1 cellular context compared by ENCODE assay signal in genomic region chr3:108221911-108222812, GRCh38.
A peak's percentile ranks its signal among the peaks of the same experiment; 100 is the strongest.
TF ChIP-seq lines count a peak whose summit lies in the region.

TSS of gene IFT57 (minus strand) at chr3:108222424. CDS start at chr3:108222322, 102 bp downstream.

TF ChIP-seq in HepG2, 621 proteins besides CTCF, POLR2A, EP300 and RAD21 (continued from another document and continues in another):
- TF ChIP-seq, protein P1, sequence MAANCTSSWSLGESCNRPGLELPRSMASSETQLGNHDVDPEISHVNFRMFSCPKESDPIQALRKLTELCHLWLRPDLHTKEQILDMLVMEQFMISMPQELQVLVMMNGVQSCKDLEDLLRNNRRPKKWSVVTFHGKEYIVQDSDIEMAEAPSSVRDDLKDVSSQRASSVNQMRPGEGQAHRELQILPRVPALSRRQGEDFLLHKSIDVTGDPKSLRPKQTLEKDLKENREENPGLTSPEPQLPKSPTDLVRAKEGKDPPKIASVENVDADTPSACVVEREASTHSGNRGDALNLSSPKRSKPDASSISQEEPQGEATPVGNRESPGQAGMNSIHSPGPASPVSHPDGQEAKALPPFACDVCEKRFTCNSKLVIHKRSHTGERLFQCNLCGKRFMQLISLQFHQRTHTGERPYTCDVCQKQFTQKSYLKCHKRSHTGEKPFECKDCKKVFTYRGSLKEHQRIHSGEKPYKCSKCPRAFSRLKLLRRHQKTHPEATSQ (CRISPR knock-in tag; IDR thresholded peaks at IDR 0.05; ENCODE audit: borderline replicate concordance) = no peak; the same call in 1 of the 2 replicates
- TF ChIP-seq ZNF343 (CRISPR knock-in tag; IDR thresholded peaks at IDR 0.05) (0 out of 2 replicates have a peak, but pooled peaks have one; percentile 49), SNAPC2 (CRISPR knock-in tag; IDR thresholded peaks at IDR 0.05) (no peak), KLF11 (CRISPR knock-in tag; IDR thresholded peaks at IDR 0.05) (no peak), MXD4 (CRISPR knock-in tag; IDR thresholded peaks at IDR 0.05) (peak; percentile 84; the same call in 1 of the 2 replicates), RFXAP (CRISPR knock-in tag; IDR thresholded peaks at IDR 0.05; ENCODE audit: borderline replicate concordance) (peak; percentile 99), ZNF510 (CRISPR knock-in tag; IDR thresholded peaks at IDR 0.05; ENCODE audit: low read depth) (peak; percentile 33; the same call in 1 of the 2 replicates), HNRNPUL1 (IDR thresholded peaks at IDR 0.05; ENCODE audit: low read depth, low read length) (no peak), HNRNPL (IDR thresholded peaks at IDR 0.05; ENCODE audit: low read depth, low read length) (0 out of 2 replicates have a peak, but pooled peaks have one; percentile 46), FOXJ3 (CRISPR knock-in tag; IDR thresholded peaks at IDR 0.05; ENCODE audit: borderline replicate concordance) (peak; percentile 41; the same call in 1 of the 2 replicates), RFX3 (CRISPR knock-in tag; IDR thresholded peaks at IDR 0.05) (peak; percentile 91), ZNF317 (CRISPR knock-in tag; IDR thresholded peaks at IDR 0.05) (no peak), ATF7 (IDR thresholded peaks at IDR 0.05) (peak; percentile 100), ATF7 (CRISPR knock-in tag; IDR thresholded peaks at IDR 0.05) (peak; percentile 94), ZNF350 (CRISPR knock-in tag; IDR thresholded peaks at IDR 0.05; ENCODE audit: borderline replicate concordance, low read depth) (peak; percentile 49; the same call in 1 of the 2 replicates), HOXA3 (CRISPR knock-in tag; IDR thresholded peaks at IDR 0.05) (peak; percentile 83), ZNF879 (CRISPR knock-in tag; IDR thresholded peaks at IDR 0.05) (no peak), SP1 (IDR thresholded peaks at IDR 0.05) (no peak), SP1 (CRISPR knock-in tag; IDR thresholded peaks at IDR 0.05) (peak; percentile 67; the same call in 1 of the 2 replicates), KLF16 (CRISPR knock-in tag; IDR thresholded peaks at IDR 0.05) (peak in 1 of 2 experiments; percentile 68; a peak in 1 of 4 replicates), HMG20B (CRISPR knock-in tag; conservative IDR thresholded peaks at IDR 0.05) (no peak), GFI1 (CRISPR knock-in tag; IDR thresholded peaks at IDR 0.05; ENCODE audit: borderline replicate concordance) (no peak), ZBTB42 (CRISPR knock-in tag; IDR thresholded peaks at IDR 0.05) (no peak), ZNF230 (CRISPR knock-in tag; IDR thresholded peaks at IDR 0.05) (peak; percentile 50; the same call in 1 of the 2 replicates), NFKB2 (CRISPR knock-in tag; IDR thresholded peaks at IDR 0.05; ENCODE audit: borderline replicate concordance) (peak; percentile 73; the same call in 1 of the 2 replicates), ZNF709 (CRISPR knock-in tag; IDR thresholded peaks at IDR 0.05) (no peak), HMGA1 (CRISPR knock-in tag; conservative IDR thresholded peaks at IDR 0.05) (no peak), NR2C2 (CRISPR knock-in tag; IDR thresholded peaks at IDR 0.05; ENCODE audit: borderline replicate concordance) (peak; percentile 38; the same call in 1 of the 2 replicates), ZNF761 (CRISPR knock-in tag; conservative IDR thresholded peaks at IDR 0.05) (0 out of 2 replicates have a peak, but pooled peaks have one; percentile 50), ZBTB21 (CRISPR knock-in tag; IDR thresholded peaks at IDR 0.05) (peak; percentile 54; the same call in 1 of the 2 replicates), FIP1L1 (IDR thresholded peaks at IDR 0.05; ENCODE audit: borderline replicate concordance, insufficient read depth, low read depth, low read length) (no peak), ARID3A (IDR thresholded peaks at IDR 0.05; ENCODE audit: low read depth, low read length) (no peak), CCAR2 (optimal IDR thresholded peaks at IDR 0.05; ENCODE audit: low read depth, low read length) (no peak), ATF1 (CRISPR knock-in tag; IDR thresholded peaks at IDR 0.05) (peak; percentile 82), ZNF841 (CRISPR knock-in tag; IDR thresholded peaks at IDR 0.05; ENCODE audit: borderline replicate concordance) (no peak), GZF1 (CRISPR knock-in tag; IDR thresholded peaks at IDR 0.05) (peak; percentile 23; the same call in 1 of the 2 replicates), FOXK1 (CRISPR knock-in tag; IDR thresholded peaks at IDR 0.05; ENCODE audit: borderline replicate concordance, low read depth) (0 out of 2 replicates have a peak, but pooled peaks have one; percentile 39), TARDBP (CRISPR knock-in tag; IDR thresholded peaks at IDR 0.05) (peak; percentile 13; the same call in 1 of the 2 replicates), RFX5 (IDR thresholded peaks at IDR 0.05; ENCODE audit: low read depth, low read length) (peak; percentile 98), DPF2 (CRISPR knock-in tag; IDR thresholded peaks at IDR 0.05; ENCODE audit: borderline replicate concordance, low read depth) (no peak), ADNP (CRISPR knock-in tag; IDR thresholded peaks at IDR 0.05) (no peak), ZNF367 (CRISPR knock-in tag; IDR thresholded peaks at IDR 0.05; ENCODE audit: borderline replicate concordance) (0 out of 2 replicates have a peak, but pooled peaks have one; percentile 35), ZNF792 (CRISPR knock-in tag; IDR thresholded peaks at IDR 0.05) (no peak), ZFP41 (CRISPR knock-in tag; IDR thresholded peaks at IDR 0.05; ENCODE audit: borderline replicate concordance) (0 out of 2 replicates have a peak, but pooled peaks have one; percentile 53), ZNF501 (CRISPR knock-in tag; IDR thresholded peaks at IDR 0.05) (peak; percentile 83; the same call in 1 of the 2 replicates), ZSCAN31 (CRISPR knock-in tag; IDR thresholded peaks at IDR 0.05; ENCODE audit: low read depth) (peak; percentile 61; the same call in 1 of the 2 replicates), KMT2B (CRISPR knock-in tag; IDR thresholded peaks at IDR 0.05) (peak; percentile 73; the same call in 1 of the 2 replicates), SMARCE1 (IDR thresholded peaks at IDR 0.05; ENCODE audit: borderline replicate concordance) (no peak), HBP1 (CRISPR knock-in tag; IDR thresholded peaks at IDR 0.05; ENCODE audit: low read depth) (peak; percentile 51; the same call in 1 of the 2 replicates)
- TF ChIP-seq, protein P2, sequence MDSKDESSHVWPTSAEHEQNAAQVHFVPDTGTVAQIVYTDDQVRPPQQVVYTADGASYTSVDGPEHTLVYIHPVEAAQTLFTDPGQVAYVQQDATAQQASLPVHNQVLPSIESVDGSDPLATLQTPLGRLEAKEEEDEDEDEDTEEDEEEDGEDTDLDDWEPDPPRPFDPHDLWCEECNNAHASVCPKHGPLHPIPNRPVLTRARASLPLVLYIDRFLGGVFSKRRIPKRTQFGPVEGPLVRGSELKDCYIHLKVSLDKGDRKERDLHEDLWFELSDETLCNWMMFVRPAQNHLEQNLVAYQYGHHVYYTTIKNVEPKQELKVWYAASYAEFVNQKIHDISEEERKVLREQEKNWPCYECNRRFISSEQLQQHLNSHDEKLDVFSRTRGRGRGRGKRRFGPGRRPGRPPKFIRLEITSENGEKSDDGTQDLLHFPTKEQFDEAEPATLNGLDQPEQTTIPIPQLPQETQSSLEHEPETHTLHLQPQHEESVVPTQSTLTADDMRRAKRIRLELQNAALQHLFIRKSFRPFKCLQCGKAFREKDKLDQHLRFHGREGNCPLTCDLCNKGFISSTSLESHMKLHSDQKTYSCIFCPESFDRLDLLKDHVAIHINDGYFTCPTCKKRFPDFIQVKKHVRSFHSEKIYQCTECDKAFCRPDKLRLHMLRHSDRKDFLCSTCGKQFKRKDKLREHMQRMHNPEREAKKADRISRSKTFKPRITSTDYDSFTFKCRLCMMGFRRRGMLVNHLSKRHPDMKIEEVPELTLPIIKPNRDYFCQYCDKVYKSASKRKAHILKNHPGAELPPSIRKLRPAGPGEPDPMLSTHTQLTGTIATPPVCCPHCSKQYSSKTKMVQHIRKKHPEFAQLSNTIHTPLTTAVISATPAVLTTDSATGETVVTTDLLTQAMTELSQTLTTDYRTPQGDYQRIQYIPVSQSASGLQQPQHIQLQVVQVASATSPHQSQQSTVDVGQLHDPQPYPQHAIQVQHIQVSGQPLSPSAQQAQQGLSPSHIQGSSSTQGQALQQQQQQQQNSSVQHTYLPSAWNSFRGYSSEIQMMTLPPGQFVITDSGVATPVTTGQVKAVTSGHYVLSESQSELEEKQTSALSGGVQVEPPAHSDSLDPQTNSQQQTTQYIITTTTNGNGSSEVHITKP (CRISPR knock-in tag; IDR thresholded peaks at IDR 0.05; ENCODE audit: low read depth) = no peak
- TF ChIP-seq, protein P3, sequence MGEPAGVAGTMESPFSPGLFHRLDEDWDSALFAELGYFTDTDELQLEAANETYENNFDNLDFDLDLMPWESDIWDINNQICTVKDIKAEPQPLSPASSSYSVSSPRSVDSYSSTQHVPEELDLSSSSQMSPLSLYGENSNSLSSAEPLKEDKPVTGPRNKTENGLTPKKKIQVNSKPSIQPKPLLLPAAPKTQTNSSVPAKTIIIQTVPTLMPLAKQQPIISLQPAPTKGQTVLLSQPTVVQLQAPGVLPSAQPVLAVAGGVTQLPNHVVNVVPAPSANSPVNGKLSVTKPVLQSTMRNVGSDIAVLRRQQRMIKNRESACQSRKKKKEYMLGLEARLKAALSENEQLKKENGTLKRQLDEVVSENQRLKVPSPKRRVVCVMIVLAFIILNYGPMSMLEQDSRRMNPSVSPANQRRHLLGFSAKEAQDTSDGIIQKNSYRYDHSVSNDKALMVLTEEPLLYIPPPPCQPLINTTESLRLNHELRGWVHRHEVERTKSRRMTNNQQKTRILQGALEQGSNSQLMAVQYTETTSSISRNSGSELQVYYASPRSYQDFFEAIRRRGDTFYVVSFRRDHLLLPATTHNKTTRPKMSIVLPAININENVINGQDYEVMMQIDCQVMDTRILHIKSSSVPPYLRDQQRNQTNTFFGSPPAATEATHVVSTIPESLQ (CRISPR knock-in tag; conservative IDR thresholded peaks at IDR 0.05) = no peak
- TF ChIP-seq, protein P4, sequence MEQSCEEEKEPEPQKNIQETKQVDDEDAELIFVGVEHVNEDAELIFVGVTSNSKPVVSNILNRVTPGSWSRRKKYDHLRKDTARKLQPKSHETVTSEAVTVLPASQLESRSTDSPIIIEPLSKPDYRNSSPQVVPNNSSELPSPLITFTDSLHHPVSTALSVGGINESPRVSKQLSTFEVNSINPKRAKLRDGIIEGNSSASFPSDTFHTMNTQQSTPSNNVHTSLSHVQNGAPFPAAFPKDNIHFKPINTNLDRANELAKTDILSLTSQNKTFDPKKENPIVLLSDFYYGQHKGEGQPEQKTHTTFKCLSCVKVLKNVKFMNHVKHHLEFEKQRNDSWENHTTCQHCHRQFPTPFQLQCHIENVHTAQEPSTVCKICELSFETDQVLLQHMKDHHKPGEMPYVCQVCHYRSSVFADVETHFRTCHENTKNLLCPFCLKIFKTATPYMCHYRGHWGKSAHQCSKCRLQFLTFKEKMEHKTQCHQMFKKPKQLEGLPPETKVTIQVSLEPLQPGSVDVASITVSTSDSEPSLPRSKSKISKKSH (CRISPR knock-in tag; IDR thresholded peaks at IDR 0.05; ENCODE audit: borderline replicate concordance) = peak; percentile 53; the same call in 1 of the 2 replicates
- TF ChIP-seq, protein P5, sequence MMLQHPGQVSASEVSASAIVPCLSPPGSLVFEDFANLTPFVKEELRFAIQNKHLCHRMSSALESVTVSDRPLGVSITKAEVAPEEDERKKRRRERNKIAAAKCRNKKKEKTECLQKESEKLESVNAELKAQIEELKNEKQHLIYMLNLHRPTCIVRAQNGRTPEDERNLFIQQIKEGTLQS (CRISPR knock-in tag; IDR thresholded peaks at IDR 0.05) = 0 out of 2 replicates have a peak, but pooled peaks have one; percentile 11
- TF ChIP-seq, protein P6, sequence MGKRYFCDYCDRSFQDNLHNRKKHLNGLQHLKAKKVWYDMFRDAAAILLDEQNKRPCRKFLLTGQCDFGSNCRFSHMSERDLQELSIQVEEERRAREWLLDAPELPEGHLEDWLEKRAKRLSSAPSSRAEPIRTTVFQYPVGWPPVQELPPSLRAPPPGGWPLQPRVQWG (CRISPR knock-in tag; IDR thresholded peaks at IDR 0.05; ENCODE audit: borderline replicate concordance, low read depth) = no peak
- TF ChIP-seq, protein P7, sequence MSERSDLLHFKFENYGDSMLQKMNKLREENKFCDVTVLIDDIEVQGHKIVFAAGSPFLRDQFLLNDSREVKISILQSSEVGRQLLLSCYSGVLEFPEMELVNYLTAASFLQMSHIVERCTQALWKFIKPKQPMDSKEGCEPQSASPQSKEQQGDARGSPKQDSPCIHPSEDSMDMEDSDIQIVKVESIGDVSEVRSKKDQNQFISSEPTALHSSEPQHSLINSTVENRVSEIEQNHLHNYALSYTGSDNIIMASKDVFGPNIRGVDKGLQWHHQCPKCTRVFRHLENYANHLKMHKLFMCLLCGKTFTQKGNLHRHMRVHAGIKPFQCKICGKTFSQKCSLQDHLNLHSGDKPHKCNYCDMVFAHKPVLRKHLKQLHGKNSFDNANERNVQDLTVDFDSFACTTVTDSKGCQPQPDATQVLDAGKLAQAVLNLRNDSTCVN (CRISPR knock-in tag; IDR thresholded peaks at IDR 0.05; ENCODE audit: borderline replicate concordance) = peak; percentile 20; the same call in 1 of the 2 replicates
